Comparison of ENCODE assay signal across 21 cellular contexts in the genomic region with DNA sequence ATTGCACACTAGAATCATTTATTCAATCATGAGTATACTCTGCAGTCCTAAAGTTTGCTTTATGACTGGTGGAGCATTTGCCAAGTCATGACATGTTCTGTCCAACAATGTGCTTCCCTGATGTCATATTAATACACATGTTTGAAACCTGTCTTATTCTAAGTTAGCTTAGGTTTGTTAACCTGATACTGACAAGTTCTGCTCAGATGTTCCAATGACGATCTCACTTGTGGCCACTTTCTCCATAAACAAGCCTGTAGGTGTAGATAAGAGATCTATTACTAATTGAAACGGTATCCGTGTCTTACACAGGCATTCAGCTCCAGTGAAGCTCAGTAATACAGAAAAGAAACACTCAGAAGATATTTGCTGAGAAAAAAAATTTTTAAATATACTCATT.
DNase-seq lines count a peak whose midpoint lies in the region; ATAC-seq and TF ChIP-seq lines count a peak whose summit lies in the region.
"Had no signal": no experiment of that assay in that cellular context is flagged by ENCODE, and none has a peak within 500 bp of the region (broad histone marks: within the 10 kb centered on the region; RNA-seq: fewer than 3 reads in every experiment).

No MANE protein-coding gene starts in this region.

- H4K5ac ChIP-seq in IMR-90 (ENCODE audit: low read depth, low read length): no peak overlapping the region

- in situ Hi-C loops in IMR-90 (cut with MboI; ENCODE audit: low sequenced_read_pairs): no loop called here

- H3K27ac ChIP-seq in IMR-90 (ENCODE audit: insufficient read depth, low read length): no peak overlapping the region
- H3K27ac ChIP-seq in trophoblast cell (ENCODE audit: low read depth, low read length): no peak overlapping the region
- H3K27ac ChIP-seq in uterus: no peak overlapping the region
- H3K27ac ChIP-seq: BLaER1, KMS-11 had no signal

- intact Hi-C loops in IMR-90 (cut with micrococcal nuclease): no loop called here
- intact Hi-C loops in uterus (cut with DNase I; ENCODE audit: low total_unique reads): no loop called here

- no peak overlapping the region for H3K23ac ChIP-seq in IMR-90 (ENCODE audit: low read depth, low read length)
- H3K23ac ChIP-seq in trophoblast cell (ENCODE audit: low read length): no peak overlapping the region

- no peak overlapping the region for H3K4ac ChIP-seq in IMR-90 (ENCODE audit: low read depth, low read length)
- H3K4ac ChIP-seq in trophoblast cell (ENCODE audit: low read depth, low read length): no peak overlapping the region

- H2AK5ac ChIP-seq in IMR-90 (ENCODE audit: low read depth, low read length): no peak overlapping the region
- no peak overlapping the region for H2AK5ac ChIP-seq in trophoblast cell (ENCODE audit: low read length)

- no TSS peak for BruUV-seq in IMR-90 (replicated peaks; lab: Mats Ljungman, UMichigan)

- H3K4me2 ChIP-seq in IMR-90 (ENCODE audit: low read depth, low read length) (no peak overlapping the region), trophoblast cell (ENCODE audit: low read length) (no peak overlapping the region)
- H3K4me2 ChIP-seq: BLaER1, KMS-11, SK-N-SH had no signal

- 0 out of 2 replicates have a peak, but pooled peaks cover 2% of the 10 kb centered on the region for H3K9me1 ChIP-seq in IMR-90 (ENCODE audit: insufficient read depth, low read length)

- CTCF ChIA-PET in IMR-90 (lab: Yijun Ruan, JAX): interaction anchor here (1.1 kb wide), 1 partner anchor 174 kb away, joined by 3 read pairs; no protein-coding TSS in a partner anchor

- H3K18ac ChIP-seq in IMR-90 (ENCODE audit: low read depth, low read length): no peak overlapping the region; the same call in 1 of the 2 replicates
- no peak overlapping the region for H3K18ac ChIP-seq in trophoblast cell (ENCODE audit: low read length)

- H3K9ac ChIP-seq in IMR-90 (ENCODE audit: low read depth, low read length) (no peak overlapping the region), trophoblast cell (ENCODE audit: low read length) (no peak overlapping the region)
- H3K9ac ChIP-seq: BLaER1, KMS-11, SK-N-SH had no signal

- no peak for TF ChIP-seq CTCF in IMR-90 (conservative IDR thresholded peaks at IDR 0.05; ENCODE audit: low read depth, low read length)
- TF ChIP-seq CTCF in uterus (IDR thresholded peaks at IDR 0.05): no peak

- H3K4me3 ChIP-seq in IMR-90 (ENCODE audit: insufficient read depth, low read depth, low read length): no peak overlapping the region
- no peak overlapping the region for H3K4me3 ChIP-seq in trophoblast cell (ENCODE audit: low read depth, low read length)
- H3K4me3 ChIP-seq in uterus: no peak overlapping the region
- H3K4me3 ChIP-seq: BLaER1, GM12878 had no signal

- H2BK5ac ChIP-seq in IMR-90 (ENCODE audit: low read depth, low read length, poor library complexity, severe bottlenecking) (no peak overlapping the region), trophoblast cell (ENCODE audit: low read depth, low read length, poor library complexity) (no peak overlapping the region)

- H2AK9ac ChIP-seq in IMR-90 (replicated peaks; ENCODE audit: low read depth, low read length, poor library complexity): no peak overlapping the region

- H4K20me1 ChIP-seq in IMR-90 (ENCODE audit: insufficient read depth, low read length): no peaks in the 10 kb centered on the region
- H4K20me1 ChIP-seq: BLaER1 had no signal

- no peak for TF ChIP-seq POLR2A in IMR-90 (IDR thresholded peaks at IDR 0.05; ENCODE audit: low read depth, low read length)
- no peak for TF ChIP-seq POLR2A in uterus (IDR thresholded peaks at IDR 0.05)

- POLR2A ChIA-PET in IMR-90 (lab: Charles Lee; ENCODE audit: unreplicated experiment): no interaction called here

- no peak overlapping the region; the same call in 1 of the 2 replicates for H4K91ac ChIP-seq in IMR-90 (ENCODE audit: insufficient read depth, low read depth, low read length)
- H4K91ac ChIP-seq in trophoblast cell (ENCODE audit: low read depth, low read length): no peak overlapping the region

- no peak overlapping the region for H3K56ac ChIP-seq in IMR-90 (ENCODE audit: extremely low read depth, insufficient read depth, low read length)

- no CpG with 5 or more reads among the region's 3 CpGs for WGBS in IMR-90 (ENCODE audit: extremely low coverage in 2 of 2, insufficient read length in 1 of 2), 2 experiments
- WGBS in trophoblast cell (ENCODE audit: extremely low coverage, insufficient coverage, insufficient read length): no CpG with 5 or more reads among the region's 3 CpGs

- H3K9me3 ChIP-seq in IMR-90 (ENCODE audit: control insufficient read depth, insufficient read depth, low read length) (no peaks in the 10 kb centered on the region), trophoblast cell (ENCODE audit: insufficient read depth, low read depth, low read length) (no peaks in the 10 kb centered on the region), uterus (no peaks in the 10 kb centered on the region)
- H3K9me3 ChIP-seq: BLaER1, SK-N-SH had no signal

- no peak overlapping the region for H3K14ac ChIP-seq in IMR-90 (replicated peaks; ENCODE audit: low read depth, low read length)
- H3K14ac ChIP-seq in trophoblast cell (ENCODE audit: low read length): no peak overlapping the region

- no peak overlapping the region for H2BK120ac ChIP-seq in IMR-90 (ENCODE audit: low read depth, low read length)
- H2BK120ac ChIP-seq in trophoblast cell (ENCODE audit: insufficient read depth, low read length, poor library complexity): no peak overlapping the region

- H2BK20ac ChIP-seq in IMR-90 (ENCODE audit: low read depth, low read length): no peak overlapping the region

- H4K12ac ChIP-seq in trophoblast cell (ENCODE audit: low read depth, low read length): no peak overlapping the region

- no peak for TF ChIP-seq RAD21 in IMR-90 (IDR thresholded peaks at IDR 0.05; ENCODE audit: low read length)

- no peak overlapping the region for H2AFZ ChIP-seq in IMR-90 (replicated peaks; ENCODE audit: low read length, poor library complexity)
- no peak overlapping the region for H2AFZ ChIP-seq in trophoblast cell (ENCODE audit: insufficient read depth, low read length, poor library complexity)

- H3K27me3 ChIP-seq in IMR-90 (ENCODE audit: control insufficient read depth, insufficient read depth, low read length) (no peaks in the 10 kb centered on the region), trophoblast cell (ENCODE audit: insufficient read depth, low read length) (no peaks in the 10 kb centered on the region), uterus (no peaks in the 10 kb centered on the region)
- H3K27me3 ChIP-seq: BLaER1 had no signal

- H3K36me3 ChIP-seq in IMR-90 (ENCODE audit: control insufficient read depth, insufficient read depth, low read length) (no peaks in the 10 kb centered on the region), trophoblast cell (ENCODE audit: control insufficient read depth in 1 of 2, insufficient read depth in 2 of 2, low read length in 2 of 2) (no peaks in the 10 kb centered on the region), uterus (no peaks in the 10 kb centered on the region)
- H3K36me3 ChIP-seq: BLaER1 had no signal

- no peaks in the 10 kb centered on the region for H3K79me2 ChIP-seq in trophoblast cell (ENCODE audit: control insufficient read depth, insufficient read depth, low read length, poor library complexity)

- H3K4me1 ChIP-seq in IMR-90 (ENCODE audit: control insufficient read depth, insufficient read depth, low read length) (peaks cover 4% of the 10 kb centered on the region), trophoblast cell (ENCODE audit: control insufficient read depth in 1 of 2, insufficient read depth in 2 of 2, low read length in 2 of 2) (no peaks in the 10 kb centered on the region), uterus (no peaks in the 10 kb centered on the region)
- H3K4me1 ChIP-seq: BLaER1 had no signal

- no peak overlapping the region for H2BK15ac ChIP-seq in IMR-90 (ENCODE audit: low read depth, low read length)

- H3K79me1 ChIP-seq in IMR-90 (ENCODE audit: low read depth in 1 of 2, low read length in 2 of 2) (no peaks in the 10 kb centered on the region), trophoblast cell (ENCODE audit: low read length) (no peaks in the 10 kb centered on the region)

- H4K8ac ChIP-seq in IMR-90 (ENCODE audit: low read depth in 2 of 2, low read length in 2 of 2) (no peak overlapping the region), trophoblast cell (ENCODE audit: low read depth, low read length) (no peak overlapping the region)

- H2BK12ac ChIP-seq in trophoblast cell (ENCODE audit: low read length): no peak overlapping the region

- dilution Hi-C loops in IMR-90 (cut with HindIII; ENCODE audit: low sequenced_read_pairs, unreplicated experiment): no loop called here

- peak; percentile 68 for DNase-seq in IMR-90
- DNase-seq in astrocyte of the hippocampus (ENCODE audit: low read depth, low spot score): peak; percentile 26
- peak; percentile 84 for DNase-seq in iris pigment epithelial cell (ENCODE audit: low read depth)
- DNase-seq in trophoblast cell: peak; percentile 5 to 74
- no peak for DNase-seq in uterus
- DNase-seq: CD4-positive, alpha-beta memory T cell; DMS153; GF-D8; NCI-H146; NCI-H2029 treated with DMSO at 0.1 percent for 48 hours; NCI-H2171 treated with DMSO at 0.1 percent for 48 hours; NCI-H748 treated with DMSO at 0.1 percent for 48 hours; NK-92 treated with Interleukin-12 subunit alpha and Interleukin-12 subunit beta, amount 100 ng/mL, for 24 hours; SHP77; SK-N-SH had no signal

- ATAC-seq in IMR-90 (ENCODE audit: low read depth): no peak
- no peak for ATAC-seq in HG02852 (IDR thresholded peaks at IDR 0.05; ENCODE audit: unreplicated experiment)
- no peak for ATAC-seq in HG03097 (IDR thresholded peaks at IDR 0.05; ENCODE audit: low FRiP score, unreplicated experiment)
- ATAC-seq: GM12878, HepG2 had no signal

TF ChIP-seq in IMR-90, 13 proteins besides CTCF, POLR2A, EP300 and RAD21 (continues in another document):
- TF ChIP-seq SMC3 (IDR thresholded peaks at IDR 0.05; ENCODE audit: low read depth, low read length): no peak
- TF ChIP-seq RFX5 (IDR thresholded peaks at IDR 0.05; ENCODE audit: low read depth, low read length): no peak
- no peak for TF ChIP-seq CHD1 (IDR thresholded peaks at IDR 0.05; ENCODE audit: low read depth, low read length)
- TF ChIP-seq, protein P1, sequence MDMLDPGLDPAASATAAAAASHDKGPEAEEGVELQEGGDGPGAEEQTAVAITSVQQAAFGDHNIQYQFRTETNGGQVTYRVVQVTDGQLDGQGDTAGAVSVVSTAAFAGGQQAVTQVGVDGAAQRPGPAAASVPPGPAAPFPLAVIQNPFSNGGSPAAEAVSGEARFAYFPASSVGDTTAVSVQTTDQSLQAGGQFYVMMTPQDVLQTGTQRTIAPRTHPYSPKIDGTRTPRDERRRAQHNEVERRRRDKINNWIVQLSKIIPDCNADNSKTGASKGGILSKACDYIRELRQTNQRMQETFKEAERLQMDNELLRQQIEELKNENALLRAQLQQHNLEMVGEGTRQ (IDR thresholded peaks at IDR 0.05; ENCODE audit: low read depth, low read length): no peak
- no peak for TF ChIP-seq CEBPB (IDR thresholded peaks at IDR 0.05; ENCODE audit: low read depth, low read length)
- no peak for TF ChIP-seq MXI1 (IDR thresholded peaks at IDR 0.05; ENCODE audit: borderline replicate concordance, low read depth, low read length)

Comparison
In these comparisons a context has a peak if more than half of its experiments do, and no peak if none do; other contexts are left out.
1. DNase-seq: peak in IMR-90 (single experiment), astrocyte of the hippocampus (single experiment), iris pigment epithelial cell (single experiment) and trophoblast cell (2 of 2); none in uterus (0 of 2).